In the genomic region with DNA sequence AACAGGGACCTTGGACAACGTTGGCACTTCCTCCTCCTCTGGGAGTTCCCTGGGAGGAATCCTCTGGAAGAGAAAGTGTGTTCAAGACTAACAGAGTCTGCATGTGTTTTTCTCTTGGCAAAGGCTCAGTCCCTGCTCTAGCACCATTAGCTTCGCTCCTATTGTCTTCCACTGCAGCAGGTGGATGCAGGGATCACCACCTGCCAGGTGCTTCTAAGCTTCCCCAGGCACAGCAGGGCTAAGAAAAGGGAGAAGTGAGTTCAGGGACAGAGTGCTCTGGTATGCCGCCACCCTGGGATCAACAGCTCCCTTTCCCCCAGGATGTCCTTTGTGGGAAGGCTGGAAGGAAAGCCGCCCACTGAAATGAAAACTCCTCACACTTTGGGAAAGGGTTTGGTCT, we compare ENCODE assay signal across 24 cellular contexts. TPM values are rescaled to one million over a fixed set of nuclear protein-coding genes. Genes with fewer than 3 reads are reported as not detected.
"Had no signal": no experiment of that assay in that cellular context is flagged by ENCODE, and none has a peak within 500 bp of the region (broad histone marks: within the 10 kb centered on the region; RNA-seq: fewer than 3 reads in every experiment).

No MANE protein-coding gene starts in this region.

- ATAC-seq: gastroesophageal sphincter; heart right ventricle; stimulated activated naive B cell treated with anti-CD40 and anti-IgM and Interleukin-4, amounts not matched to agents 10 μg/mL and 1 μg/mL and 100 μg/mL, for 72 hours; upper lobe of right lung had no signal

- H3K36me3 ChIP-seq: esophagus muscularis mucosa, gastroesophageal sphincter, heart right ventricle, left ventricle myocardium inferior, spleen, upper lobe of right lung had no signal

- H3K4me3 Mint-ChIP-seq: activated naive CD8-positive, alpha-beta T cell treated with anti-CD3 and anti-CD28 coated beads for 36 hours; immature natural killer cell; stimulated activated naive B cell treated with anti-CD40 and anti-IgM and Interleukin-4, amounts not matched to agents 10 μg/mL and 1 μg/mL and 100 μg/mL, for 72 hours had no signal

- H3K27ac Mint-ChIP-seq: activated naive CD8-positive, alpha-beta T cell treated with anti-CD3 and anti-CD28 coated beads for 36 hours; immature natural killer cell; stimulated activated naive B cell treated with anti-CD40 and anti-IgM and Interleukin-4, amounts not matched to agents 10 μg/mL and 1 μg/mL and 100 μg/mL, for 72 hours had no signal

- FAIRE-seq: endothelial cell of umbilical vein had no signal

- H3K4me3 ChIP-seq: esophagus muscularis mucosa, gastroesophageal sphincter, heart right ventricle, left ventricle myocardium inferior, spleen, upper lobe of right lung had no signal

- H3K9me3 ChIP-seq: esophagus muscularis mucosa, gastroesophageal sphincter, heart right ventricle, left ventricle myocardium inferior, spleen, upper lobe of right lung had no signal

- DNase-seq: activated CD4-positive, alpha-beta T cell treated with anti-CD3 and anti-CD28 coated beads for 1 hour; activated CD4-positive, alpha-beta T cell treated with anti-CD3 and anti-CD28 coated beads, Interleukin-2, amount 50 U/mL, for 4 hours; activated gamma-delta T cell treated with Interleukin-2 at 50 U/mL for 16 hours; activated naive CD8-positive, alpha-beta T cell treated with anti-CD3 and anti-CD28 coated beads for 36 hours; amniotic stem cell; effector memory CD4-positive, alpha-beta T cell; heart right ventricle; immature natural killer cell; kidney glomerular epithelial cell; left ventricle myocardium inferior; occipital lobe; retina; spleen; stimulated activated naive B cell treated with anti-CD40 and anti-IgM and Interleukin-4, amounts not matched to agents 10 μg/mL and 1 μg/mL and 100 μg/mL, for 72 hours; upper lobe of right lung had no signal

- H3K9me3 Mint-ChIP-seq: activated naive CD8-positive, alpha-beta T cell treated with anti-CD3 and anti-CD28 coated beads for 36 hours; immature natural killer cell had no signal

- H3K27me3 ChIP-seq: esophagus muscularis mucosa, gastroesophageal sphincter, heart right ventricle, spleen, upper lobe of right lung had no signal

- H3K27me3 Mint-ChIP-seq: activated naive CD8-positive, alpha-beta T cell treated with anti-CD3 and anti-CD28 coated beads for 36 hours; stimulated activated naive B cell treated with anti-CD40 and anti-IgM and Interleukin-4, amounts not matched to agents 10 μg/mL and 1 μg/mL and 100 μg/mL, for 72 hours had no signal

- H3K27ac ChIP-seq: esophagus muscularis mucosa, gastroesophageal sphincter, heart right ventricle, left ventricle myocardium inferior, spleen, upper lobe of right lung, VCaP had no signal

RNA-seq across cellular contexts. Expression of a gene that starts 43.9 kb away (rescaled TPM):
- total RNA-seq: activated CD8-positive, alpha-beta memory T cell treated with anti-CD3 and anti-CD28 coated beads for 36 hours; activated naive CD8-positive, alpha-beta T cell treated with anti-CD3 and anti-CD28 coated beads for 36 hours; cerebellum; endothelial cell of umbilical vein; esophagus muscularis mucosa; gastroesophageal sphincter; heart right ventricle; left ventricle myocardium inferior; mononuclear cell; posterior vena cava; spleen; upper lobe of right lung had no signal
- polyA plus RNA-seq: endothelial cell of umbilical vein, heart right ventricle, immature natural killer cell, neural cell, spleen had no signal

RNA-seq across cellular contexts. Expression of a gene that starts 49.2 kb away (rescaled TPM):
- total RNA-seq: activated naive CD8-positive, alpha-beta T cell treated with anti-CD3 and anti-CD28 coated beads for 36 hours; endothelial cell of umbilical vein; occipital lobe had no signal
- polyA plus RNA-seq: endothelial cell of umbilical vein, neural cell had no signal

RNA-seq across cellular contexts. Expression of a gene that starts 50.9 kb away (rescaled TPM):
- total RNA-seq: activated CD8-positive, alpha-beta memory T cell treated with anti-CD3 and anti-CD28 coated beads for 36 hours; activated naive CD8-positive, alpha-beta T cell treated with anti-CD3 and anti-CD28 coated beads for 36 hours; cerebellum; endothelial cell of umbilical vein; esophagus muscularis mucosa; heart right ventricle; left ventricle myocardium inferior; occipital lobe; posterior vena cava; upper lobe of right lung had no signal
- polyA plus RNA-seq: endothelial cell of umbilical vein, heart right ventricle, immature natural killer cell, neural cell had no signal
